2 cellular contexts compared by ENCODE assay signal in genomic region chr15:96415513-96416217, GRCh38.
TF ChIP-seq lines count a peak whose summit lies in the region.

No MANE protein-coding gene starts in this region.

TF ChIP-seq in WTC11, 78 proteins besides CTCF, POLR2A, EP300 and RAD21 (continues in another document):
- TF ChIP-seq ATF3 (CRISPR knock-in tag; conservative IDR thresholded peaks at IDR 0.05) (no peak), ZNF425 (CRISPR knock-in tag; conservative IDR thresholded peaks at IDR 0.05) (no peak), ZBTB43 (CRISPR knock-in tag; IDR thresholded peaks at IDR 0.05) (no peak), NR1H2 (CRISPR knock-in tag; IDR thresholded peaks at IDR 0.05) (no peak), ARID4B (CRISPR knock-in tag; IDR thresholded peaks at IDR 0.05; ENCODE audit: borderline replicate concordance) (no peak), ATF6 (CRISPR knock-in tag; IDR thresholded peaks at IDR 0.05) (no peak), NFATC4 (CRISPR knock-in tag; IDR thresholded peaks at IDR 0.05) (no peak)

TF ChIP-seq in SK-N-SH, 30 proteins besides CTCF, POLR2A, EP300 and RAD21 (continued from another document):
- TF ChIP-seq PBX3 (IDR thresholded peaks at IDR 0.05) (no peak), MEF2A (IDR thresholded peaks at IDR 0.05; ENCODE audit: borderline replicate concordance, low read depth) (no peak), MXI1 (IDR thresholded peaks at IDR 0.05; ENCODE audit: low read depth, low read length) (no peak), USF1 (IDR thresholded peaks at IDR 0.05; ENCODE audit: borderline replicate concordance, low read depth) (no peak), JUND (IDR thresholded peaks at IDR 0.05) (no peak), FOSL2 (IDR thresholded peaks at IDR 0.05; ENCODE audit: borderline replicate concordance, low read depth) (no peak), SIN3A (IDR thresholded peaks at IDR 0.05; ENCODE audit: borderline replicate concordance, low read depth, low read length) (no peak), RXRA (IDR thresholded peaks at IDR 0.05; ENCODE audit: borderline replicate concordance, low read depth) (no peak), FOXJ3 (CRISPR knock-in tag; IDR thresholded peaks at IDR 0.05) (no peak), ZBTB33 (IDR thresholded peaks at IDR 0.05; ENCODE audit: borderline replicate concordance, low read depth) (no peak)
